ENCODE assay signal across 9 cellular contexts in genomic region chr17:3879181-3879580, GRCh38. TPM values are rescaled to one million over a fixed set of nuclear protein-coding genes. Genes with fewer than 3 reads are reported as not detected.
DNase-seq lines count a peak whose midpoint lies in the region; ATAC-seq and TF ChIP-seq lines count a peak whose summit lies in the region.
"Had no signal": no experiment of that assay in that cellular context is flagged by ENCODE, and none has a peak within 500 bp of the region (broad histone marks: within the 10 kb centered on the region; RNA-seq: fewer than 3 reads in every experiment).

No MANE protein-coding gene starts in this region.

- no peak for TF ChIP-seq CTCF in heart right ventricle (IDR thresholded peaks at IDR 0.05)

- H3K4me1 ChIP-seq in heart right ventricle, result peaks cover 3 to 22% (median 9%) of the 10 kb centered on the region in 9 donors
- H3K4me1 ChIP-seq: A549 had no signal

- peak; percentile 2 for DNase-seq in NCI-H2196 (lab: John Stamatoyannopoulos, UW; ENCODE audit: unreplicated experiment)
- DNase-seq in NCI-H2196 treated with DMSO at 0.1 percent for 48 hours (lab: John Stamatoyannopoulos, UW; ENCODE audit: unreplicated experiment), result no peak
- peak; percentile 43 for DNase-seq in amniotic epithelial cell (ENCODE audit: low read depth)
- peak; percentile 37 to 44 for DNase-seq in heart right ventricle
- DNase-seq in stromal cell of bone marrow (ENCODE audit: low read depth), result peak; percentile 63
- DNase-seq in NCI-H748 (lab: John Stamatoyannopoulos, UW; ENCODE audit: unreplicated experiment), result no peak
- no peak for DNase-seq in 8988T

- H3K4me3 ChIP-seq in heart right ventricle, result no peak overlapping the region
- H3K4me3 ChIP-seq: A549 had no signal

- WGBS in heart right ventricle, 2 donors, result 39 to 46% methylated on average over 5 of the region's 5 CpGs

- intact Hi-C loops in heart right ventricle (cut with DNase I), result no loop called here

- no peaks in the 10 kb centered on the region for H3K27me3 ChIP-seq in heart right ventricle

- no peaks in the 10 kb centered on the region for H3K9me3 ChIP-seq in heart right ventricle
- H3K9me3 ChIP-seq: A549 had no signal

- H3K27ac ChIP-seq in heart right ventricle, result peak overlapping the region in 2 of 10 donors; percentile 12 to 41
- H3K27ac ChIP-seq: A549 had no signal

- ATAC-seq in heart right ventricle (peak; percentile 45 to 73 (median 64)), HG02610 (IDR thresholded peaks at IDR 0.05; ENCODE audit: unreplicated experiment) (no peak)

- H3K36me3 ChIP-seq in heart right ventricle, result peaks cover 0 to 69% (median 2%) of the 10 kb centered on the region in 9 donors

RNA-seq across cellular contexts. Expression of gene CAMKK1, which starts 13.7 kb away (rescaled TPM):
- total RNA-seq in heart right ventricle, result 1 to 10 TPM; 1.8 to 5.7 (median 3.7) TPM
- polyA plus RNA-seq in heart right ventricle, result 1 to 10 TPM; 2.6 to 2.8 TPM

RNA-seq across cellular contexts. Expression of gene NCBP3, which starts 33.1 kb away (rescaled TPM):
- 10 to 100 TPM; 14.6 to 30.9 (median 23.1) TPM for total RNA-seq in heart right ventricle
- 10 to 100 TPM in 1 of 2 donors, 1 to 10 TPM in 1; 7.3 to 20.0 TPM for polyA plus RNA-seq in heart right ventricle

RNA-seq across cellular contexts. Expression of gene P2RX1, which starts 37.1 kb away (rescaled TPM):
- total RNA-seq in heart right ventricle, result 1 to 10 TPM in 4 of 10 donors, under 1 TPM in 6; 0.27 to 2.6 (median 0.49) TPM
- under 1 TPM; 0.37 to 0.99 TPM for polyA plus RNA-seq in heart right ventricle

Comparison
In these comparisons a context has a peak if more than half of its experiments do, and no peak if none do; other contexts are left out.
1. DNase-seq: peak in NCI-H2196 (single experiment), amniotic epithelial cell (single experiment), heart right ventricle (2 of 2) and stromal cell of bone marrow (single experiment); none in NCI-H2196 treated with DMSO at 0.1 percent for 48 hours (single experiment), NCI-H748 (single experiment) and 8988T (single experiment).